25 cellular contexts compared by ENCODE assay signal in the genomic region with DNA sequence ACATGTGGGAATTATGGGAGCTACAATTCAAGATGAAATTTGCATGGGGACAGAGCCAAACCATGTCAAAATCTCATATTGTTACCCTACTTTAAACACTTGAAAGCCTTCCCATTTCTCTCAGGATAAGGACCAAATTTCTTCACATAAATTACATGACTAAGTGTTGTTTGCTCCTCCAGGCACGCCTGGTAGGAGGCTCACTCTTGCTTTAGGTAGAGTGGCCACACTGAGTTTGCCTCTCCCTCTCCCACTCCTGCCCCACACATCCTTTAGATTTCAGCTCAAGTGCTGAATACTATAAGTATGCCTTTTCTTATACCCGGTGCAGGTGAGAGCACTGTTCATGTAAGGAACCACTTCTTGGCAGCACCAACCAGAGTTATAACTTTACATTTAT.
"Had no signal": no experiment of that assay in that cellular context is flagged by ENCODE, and none has a peak within 500 bp of the region (broad histone marks: within the 10 kb centered on the region; RNA-seq: fewer than 3 reads in every experiment).

No MANE protein-coding gene starts in this region.

- H3K36me3 ChIP-seq: MG63 had no signal

- H3K27me3 Mint-ChIP-seq: activated naive CD8-positive, alpha-beta T cell treated with anti-CD3 and anti-CD28 coated beads, Interleukin-2, amount 50 U/mL, for 24 hours; brain; central memory CD8-positive, alpha-beta T cell had no signal

- H3K4me3 ChIP-seq: MG63 had no signal

- H3K9me3 ChIP-seq: MG63 had no signal

- H3K9me3 Mint-ChIP-seq: central memory CD8-positive, alpha-beta T cell had no signal

- ATAC-seq: activated CD8-positive, alpha-beta T cell treated with anti-CD3 and anti-CD28 coated beads, Interleukin-2, amount 10 ng/mL, durations not matched to agents 7 days and 5 days; activated naive CD8-positive, alpha-beta T cell treated with anti-CD3 and anti-CD28 coated beads, Interleukin-2, amount 50 U/mL, for 24 hours had no signal

- H3K4me3 Mint-ChIP-seq: activated CD8-positive, alpha-beta T cell treated with anti-CD3 and anti-CD28 coated beads, Interleukin-2, amount 10 ng/mL, durations not matched to agents 7 days and 5 days; activated naive CD8-positive, alpha-beta T cell treated with anti-CD3 and anti-CD28 coated beads, Interleukin-2, amount 50 U/mL, for 24 hours; brain; central memory CD8-positive, alpha-beta T cell had no signal

- H3K27ac Mint-ChIP-seq: activated CD8-positive, alpha-beta T cell treated with anti-CD3 and anti-CD28 coated beads, Interleukin-2, amount 10 ng/mL, durations not matched to agents 7 days and 5 days; activated naive CD4-positive, alpha-beta T cell treated with anti-CD3 and anti-CD28 coated beads, Interleukin-2, amount 50 U/mL, for 72 hours; activated naive CD8-positive, alpha-beta T cell treated with anti-CD3 and anti-CD28 coated beads, Interleukin-2, amount 50 U/mL, for 24 hours had no signal

- FAIRE-seq: astrocyte had no signal

- H3K27ac ChIP-seq: VCaP had no signal

- H3K27me3 ChIP-seq: MG63 had no signal

- DNase-seq: activated CD4-positive, alpha-beta T cell treated with anti-CD3 and anti-CD28 coated beads for 4 hours; activated CD4-positive, alpha-beta T cell treated with anti-CD3 and anti-CD28 coated beads, Interleukin-2, amount 50 U/mL, for 4 hours; activated CD4-positive, CD25-positive, alpha-beta regulatory T cell; activated CD8-positive, alpha-beta memory T cell treated with anti-CD3 and anti-CD28 coated beads, Interleukin-2, amount 50 U/mL, for 48 hours; activated CD8-positive, alpha-beta T cell treated with anti-CD3 and anti-CD28 coated beads, Interleukin-2, amount 10 ng/mL, durations not matched to agents 7 days and 5 days; activated effector memory CD4-positive, alpha-beta T cell treated with Interleukin-2 at 50 U/mL for 16 hours; activated naive CD4-positive, alpha-beta T cell treated with Interleukin-2 at 50 U/mL for 16 hours; activated naive CD8-positive, alpha-beta T cell treated with anti-CD3 and anti-CD28 coated beads, Interleukin-2, amount 50 U/mL, for 24 hours; activated T-cell treated with anti-CD3 and anti-CD28 coated beads, Interleukin-2, amount 50 U/mL, for 1 hour; amygdala; MG63; MV-4-11; NCI-H1092 treated with DMSO at 0.1 percent for 48 hours; NCI-H1417 treated with DMSO at 0.1 percent for 48 hours; NCI-H1694; NCI-H2029; NCI-H2107; NCI-H524; SIG-M5; T-helper 2 cell had no signal
